ENCODE assay signal across 37 cellular contexts in genomic region chr1:227854189-227854588, GRCh38. TPM values are rescaled to one million over a fixed set of nuclear protein-coding genes. Genes with fewer than 3 reads are reported as not detected.
"Had no signal": no experiment of that assay in that cellular context is flagged by ENCODE, and none has a peak within 500 bp of the region (broad histone marks: within the 10 kb centered on the region; RNA-seq: fewer than 3 reads in every experiment).

No MANE protein-coding gene starts in this region.

- FAIRE-seq: astrocyte had no signal

- ATAC-seq: activated CD8-positive, alpha-beta T cell treated with anti-CD3 and anti-CD28 coated beads for 36 hours; activated naive CD4-positive, alpha-beta T cell treated with anti-CD3 and anti-CD28 coated beads, Interleukin-2, amount 50 U/mL, for 72 hours; activated T-cell treated with anti-CD3 and anti-CD28 coated beads, Interleukin-2, amount 50 U/mL, for 4 hours; activated T-cell treated with anti-CD3 and anti-CD28 coated beads, Interleukin-2, amount 50 U/mL, for 72 hours; activated T-helper 17 cell treated with anti-CD3 and anti-CD28 coated beads, Interleukin-2, amount 50 U/mL, for 72 hours; body of pancreas; WTC11 had no signal

- DNase-seq: activated CD4-positive, alpha-beta memory T cell treated with anti-CD3 and anti-CD28 coated beads for 36 hours; activated CD4-positive, alpha-beta T cell treated with anti-CD3 and anti-CD28 coated beads for 4 hours; activated CD4-positive, alpha-beta T cell treated with anti-CD3 and anti-CD28 coated beads, Interleukin-2, amount 10 ng/mL, durations not matched to agents 24 days and 14 days; activated CD4-positive, alpha-beta T cell treated with anti-CD3 and anti-CD28 coated beads, Interleukin-2, amount 50 U/mL, for 1 hour; activated CD4-positive, alpha-beta T cell treated with anti-CD3 and anti-CD28 coated beads, Interleukin-2, amount 50 U/mL, for 4 hours; activated CD4-positive, CD25-positive, alpha-beta regulatory T cell treated with anti-CD3 and anti-CD28 coated beads, Interleukin-2, amount 50 U/mL, for 72 hours; activated CD8-positive, alpha-beta memory T cell treated with anti-CD3 and anti-CD28 coated beads, Interleukin-2, amount 50 U/mL, for 4 hours; activated CD8-positive, alpha-beta T cell treated with anti-CD3 and anti-CD28 coated beads for 36 hours; activated effector memory CD4-positive, alpha-beta T cell treated with anti-CD3 and anti-CD28 coated beads, Interleukin-2, amount 50 U/mL, for 16 hours; activated gamma-delta T cell treated with Interleukin-2 at 50 U/mL for 16 hours; activated naive CD4-positive, alpha-beta T cell; activated naive CD4-positive, alpha-beta T cell treated with anti-CD3 and anti-CD28 coated beads for 36 hours; activated naive CD4-positive, alpha-beta T cell treated with anti-CD3 and anti-CD28 coated beads, Interleukin-2, amount 50 U/mL, for 16 hours; activated naive CD8-positive, alpha-beta T cell treated with anti-CD3 and anti-CD28 coated beads for 36 hours; activated T-cell treated with anti-CD3 and anti-CD28 coated beads for 4 hours; activated T-cell treated with anti-CD3 and anti-CD28 coated beads, Interleukin-2, amount 50 U/mL, for 1 hour; activated T-cell treated with anti-CD3 and anti-CD28 coated beads, Interleukin-2, amount 50 U/mL, for 4 hours; activated T-cell treated with anti-CD3 and anti-CD28 coated beads, Interleukin-2, amount 50 U/mL, for 72 hours; adrenal gland; amniotic stem cell; aorta; body of pancreas; brain microvascular endothelial cell; central memory CD4-positive, alpha-beta T cell; T-helper 1 cell; T-helper 2 cell; T-helper 9 cell; WERI-Rb-1 had no signal

RNA-seq across cellular contexts. Expression of gene PRSS38, which starts 38.7 kb away (rescaled TPM):
- total RNA-seq: activated CD4-positive, alpha-beta memory T cell treated with anti-CD3 and anti-CD28 coated beads for 36 hours; activated CD4-positive, alpha-beta T cell treated with anti-CD3 and anti-CD28 coated beads, Interleukin-2, amount 10 ng/mL, durations not matched to agents 24 days and 14 days; activated CD8-positive, alpha-beta memory T cell treated with anti-CD3 and anti-CD28 coated beads for 36 hours; activated CD8-positive, alpha-beta T cell treated with anti-CD3 and anti-CD28 coated beads for 36 hours; activated naive CD4-positive, alpha-beta T cell treated with anti-CD3 and anti-CD28 coated beads for 36 hours; activated naive CD4-positive, alpha-beta T cell treated with anti-CD3 and anti-CD28 coated beads, Interleukin-2, amount 50 U/mL, for 72 hours; activated naive CD8-positive, alpha-beta T cell treated with anti-CD3 and anti-CD28 coated beads for 36 hours; activated T-cell treated with anti-CD3 and anti-CD28 coated beads, Interleukin-2, amount 50 U/mL, for 4 hours; activated T-cell treated with anti-CD3 and anti-CD28 coated beads, Interleukin-2, amount 50 U/mL, for 72 hours; activated T-helper 1 cell treated with anti-CD3 and anti-CD28 coated beads, Interleukin-12 subunit alpha, Interleukin-12 subunit beta, Interleukin-2, Interleukin-4 antibody, amounts not matched to agents 30 ng/mL and 10 ng/mL and 1 ng/mL, durations not matched to agents 14 hours and 24 hours and 36 hours; activated T-helper 17 cell treated with anti-CD3 and anti-CD28 coated beads, Interleukin-2, amount 50 U/mL, for 72 hours; adrenal gland; aorta; astrocyte; body of pancreas; breast epithelium; cardiac septum; cerebellum; WTC11 had no signal
